ENCODE assay signal across 8 cellular contexts in the genomic region with DNA sequence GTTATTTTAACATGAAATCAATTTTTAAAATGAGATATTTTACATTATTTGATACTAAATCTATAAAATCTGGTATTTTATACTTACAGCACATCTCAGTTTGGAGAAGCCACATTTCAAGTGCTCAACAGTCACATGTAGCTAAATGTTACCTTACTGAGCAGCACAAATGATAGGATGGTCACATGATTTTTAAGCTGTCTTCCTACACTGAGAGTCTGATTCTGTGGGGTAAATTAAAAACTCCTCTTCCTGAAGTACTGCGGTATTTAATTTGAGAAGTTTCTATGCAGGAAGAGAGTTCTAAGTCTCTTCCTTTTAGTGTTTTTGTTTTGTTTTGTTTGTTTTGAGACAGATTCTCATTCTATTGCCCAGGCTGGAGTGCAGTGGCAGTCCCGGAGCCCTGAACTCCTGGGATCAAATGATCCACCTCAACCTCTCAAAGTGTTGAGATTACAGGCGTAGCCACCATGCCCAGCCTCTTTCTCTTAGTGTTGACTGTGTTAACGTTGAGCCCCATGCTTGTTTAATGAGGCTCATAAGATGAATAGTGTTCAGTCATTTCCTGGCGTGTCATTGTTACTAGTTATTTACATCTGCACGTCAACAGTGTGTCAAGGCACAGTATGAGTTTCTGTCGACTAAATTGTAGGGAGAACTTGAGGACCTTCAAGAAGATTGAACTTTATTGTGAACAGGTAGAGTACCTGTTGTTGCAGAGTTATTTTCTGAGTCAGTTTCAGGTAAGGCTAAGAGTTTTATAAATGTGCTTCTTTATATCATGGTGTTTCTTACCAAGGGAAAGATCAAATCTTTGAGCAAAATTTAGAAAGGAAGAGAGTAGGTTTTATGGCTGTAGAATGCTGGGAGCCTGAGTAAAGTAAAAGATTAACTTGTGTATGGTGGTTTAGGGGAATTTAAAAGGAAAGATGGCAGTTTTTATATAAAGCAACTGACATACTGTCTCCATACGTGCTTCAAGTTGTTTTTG. TPM values are rescaled to one million over a fixed set of nuclear protein-coding genes. Genes with fewer than 3 reads are reported as not detected.
DNase-seq lines count a peak whose midpoint lies in the region; ATAC-seq and TF ChIP-seq lines count a peak whose summit lies in the region.

No MANE protein-coding gene starts in this region.

- DNase-seq in stimulated activated CD8-positive, alpha-beta memory T cell treated with anti-CD3 and anti-CD28 coated beads, Interleukin-12 subunit alpha, Interleukin-12 subunit beta, amount 100 ng/mL, for 24 hours (ENCODE audit: extremely low read depth): peak; percentile 10
- no peak for DNase-seq in stimulated activated CD8-positive, alpha-beta memory T cell treated with anti-CD3 and anti-CD28 coated beads, Interleukin-4, amount 100 ng/mL, for 48 hours
- DNase-seq in WTC11 (ENCODE audit: low spot score) (no peak), glomerular visceral epithelial cell (ENCODE audit: extremely low spot score) (peak; percentile 12), type B pancreatic cell (ENCODE audit: extremely low spot score, unreplicated experiment) (no peak), GM10248 (ENCODE audit: extremely low spot score) (no peak), D341Med (ENCODE audit: low spot score) (no peak)

- POLR2A ChIA-PET in WTC11 (lab: Charles Lee): no interaction called here
- POLR2A ChIA-PET in GM10248 (lab: Yijun Ruan, JAX): no interaction called here

- no peak for ATAC-seq in WTC11
- ATAC-seq in HG03159 (IDR thresholded peaks at IDR 0.05; ENCODE audit: unreplicated experiment): no peak

- CTCF ChIA-PET in WTC11 (lab: Charles Lee) (no interaction called here), GM10248 (lab: Yijun Ruan, JAX) (interaction anchor here (0.7 kb wide), 1 partner anchor 22 kb away, joined by 3 read pairs; no protein-coding TSS in a partner anchor)

- TF ChIP-seq CTCF in WTC11 (IDR thresholded peaks at IDR 0.05): no peak
- no peak for TF ChIP-seq CTCF in type B pancreatic cell (conservative IDR thresholded peaks at IDR 0.05)
- TF ChIP-seq CTCF in GM10248 (IDR thresholded peaks at IDR 0.05; ENCODE audit: control extremely low read depth, extremely low read depth, low read depth, missing control alignments): no peak

- H3K36me3 Mint-ChIP-seq in WTC11 (no peaks in the 10 kb centered on the region), type B pancreatic cell (no peaks in the 10 kb centered on the region)

- peak overlapping the region; percentile 41 for H3K27ac Mint-ChIP-seq in WTC11
- H3K27ac Mint-ChIP-seq in type B pancreatic cell: peak overlapping the region; percentile 66

- H3K9me3 Mint-ChIP-seq in WTC11 (no peaks in the 10 kb centered on the region), type B pancreatic cell (no peaks in the 10 kb centered on the region)

- H3K27me3 Mint-ChIP-seq in WTC11 (ENCODE audit: low read depth) (no peaks in the 10 kb centered on the region), type B pancreatic cell (no peaks in the 10 kb centered on the region)

- H3K4me3 Mint-ChIP-seq in WTC11 (no peak overlapping the region), type B pancreatic cell (peak overlapping the region; percentile 41)

- H3K4me1 Mint-ChIP-seq in WTC11 (peaks cover 14% of the 10 kb centered on the region), type B pancreatic cell (ENCODE audit: unreplicated experiment) (peaks cover 15% of the 10 kb centered on the region)

TF ChIP-seq in WTC11, 78 proteins besides CTCF, POLR2A, EP300 and RAD21:
- TF ChIP-seq GRHL2 (CRISPR knock-in tag; IDR thresholded peaks at IDR 0.05; ENCODE audit: insufficient replicate concordance, severe bottlenecking) (no peak), JUN (CRISPR knock-in tag; IDR thresholded peaks at IDR 0.05) (no peak), HMGA2 (CRISPR knock-in tag; IDR thresholded peaks at IDR 0.05) (no peak), ZBTB21 (CRISPR knock-in tag; IDR thresholded peaks at IDR 0.05; ENCODE audit: borderline replicate concordance) (no peak), NFE2L1 (CRISPR knock-in tag; IDR thresholded peaks at IDR 0.05) (no peak), ZSCAN18 (CRISPR knock-in tag; IDR thresholded peaks at IDR 0.05) (no peak), MAX (CRISPR knock-in tag; IDR thresholded peaks at IDR 0.05) (no peak), NR2C2 (CRISPR knock-in tag; IDR thresholded peaks at IDR 0.05) (no peak), E2F4 (CRISPR knock-in tag; IDR thresholded peaks at IDR 0.05; ENCODE audit: borderline replicate concordance, low read depth) (no peak)
- TF ChIP-seq, protein P1, sequence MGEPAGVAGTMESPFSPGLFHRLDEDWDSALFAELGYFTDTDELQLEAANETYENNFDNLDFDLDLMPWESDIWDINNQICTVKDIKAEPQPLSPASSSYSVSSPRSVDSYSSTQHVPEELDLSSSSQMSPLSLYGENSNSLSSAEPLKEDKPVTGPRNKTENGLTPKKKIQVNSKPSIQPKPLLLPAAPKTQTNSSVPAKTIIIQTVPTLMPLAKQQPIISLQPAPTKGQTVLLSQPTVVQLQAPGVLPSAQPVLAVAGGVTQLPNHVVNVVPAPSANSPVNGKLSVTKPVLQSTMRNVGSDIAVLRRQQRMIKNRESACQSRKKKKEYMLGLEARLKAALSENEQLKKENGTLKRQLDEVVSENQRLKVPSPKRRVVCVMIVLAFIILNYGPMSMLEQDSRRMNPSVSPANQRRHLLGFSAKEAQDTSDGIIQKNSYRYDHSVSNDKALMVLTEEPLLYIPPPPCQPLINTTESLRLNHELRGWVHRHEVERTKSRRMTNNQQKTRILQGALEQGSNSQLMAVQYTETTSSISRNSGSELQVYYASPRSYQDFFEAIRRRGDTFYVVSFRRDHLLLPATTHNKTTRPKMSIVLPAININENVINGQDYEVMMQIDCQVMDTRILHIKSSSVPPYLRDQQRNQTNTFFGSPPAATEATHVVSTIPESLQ (CRISPR knock-in tag; IDR thresholded peaks at IDR 0.05): no peak

RNA-seq across cellular contexts. Expression of gene CNST, which starts 3.3 kb away (rescaled TPM):
- total RNA-seq in WTC11 (2021): 17.2 to 18.4 TPM (median 17.5 TPM) in 3 replicates
- 15.5 and 17.9 TPM in 2 replicates for total RNA-seq in type B pancreatic cell (ENCODE audit: low replicate concordance)

RNA-seq across cellular contexts. Expression of gene TFB2M, which starts 3.5 kb away (rescaled TPM):
- total RNA-seq in WTC11 (2021): 16.1 to 17.3 TPM (median 16.5 TPM) in 3 replicates
- total RNA-seq in type B pancreatic cell (ENCODE audit: low replicate concordance): 12.9 and 14.7 TPM in 2 replicates

Comparison
In these comparisons a context has a peak if more than half of its experiments do, and no peak if none do; other contexts are left out.
1. DNase-seq: peak in stimulated activated CD8-positive, alpha-beta memory T cell treated with anti-CD3 and anti-CD28 coated beads, Interleukin-12 subunit alpha, Interleukin-12 subunit beta, amount 100 ng/mL, for 24 hours (single experiment) and glomerular visceral epithelial cell (single experiment); none in stimulated activated CD8-positive, alpha-beta memory T cell treated with anti-CD3 and anti-CD28 coated beads, Interleukin-4, amount 100 ng/mL, for 48 hours (single experiment), WTC11 (single experiment), type B pancreatic cell (single experiment), GM10248 (single experiment) and D341Med (single experiment).